18 cellular contexts compared by ENCODE assay signal in genomic region chr12:114903394-114903748, GRCh38.
DNase-seq lines count a peak whose midpoint lies in the region; ATAC-seq and TF ChIP-seq lines count a peak whose summit lies in the region.
"Had no signal": no experiment of that assay in that cellular context is flagged by ENCODE, and none has a peak within 500 bp of the region (broad histone marks: within the 10 kb centered on the region; RNA-seq: fewer than 3 reads in every experiment).

No MANE protein-coding gene starts in this region.

- no peak overlapping the region for H3K4me3 ChIP-seq in SJSA1
- peak overlapping the region; percentile 57 for H3K4me3 ChIP-seq in fibroblast of the aortic adventitia (ENCODE audit: low read depth, low read length)
- peak overlapping the region; percentile 34 for H3K4me3 ChIP-seq in skeletal muscle satellite cell (ENCODE audit: low read length)
- H3K4me3 ChIP-seq: cardiac muscle cell, left ventricle myocardium inferior, pancreas, skin epidermis, thoracic aorta had no signal

- DNase-seq in EH (ENCODE audit: low read depth) (peak; percentile 77), SJSA1 (ENCODE audit: low read depth in 1 of 2, low spot score in 2 of 2) (peak in 1 of 2 experiments; percentile 19), fibroblast of the aortic adventitia (ENCODE audit: low read depth) (no peak), NCI-H2227 (lab: John Stamatoyannopoulos, UW; ENCODE audit: unreplicated experiment) (no peak)
- DNase-seq in stimulated activated naive CD4-positive, alpha-beta T cell treated with Interleukin-2 at 50 U/mL for 16 hours (lab: John Stamatoyannopoulos, UW): no peak
- DNase-seq: activated CD4-positive, alpha-beta memory T cell treated with anti-CD3 and anti-CD28 coated beads for 36 hours; activated T-cell treated with anti-CD3 and anti-CD28 coated beads, Interleukin-2, amount 50 U/mL, for 72 hours; left ventricle myocardium inferior; NCI-H1694 treated with DMSO at 0.1 percent for 48 hours; pancreas; stimulated activated CD4-positive, alpha-beta T cell treated with anti-CD3 and anti-CD28 coated beads, Interleukin-4, amount 100 ng/mL, for 24 hours; T-cell had no signal

- H3K4me2 ChIP-seq in skeletal muscle satellite cell (ENCODE audit: low read length): peak overlapping the region; percentile 63

- no peaks in the 10 kb centered on the region for H3K36me3 ChIP-seq in SJSA1
- no peaks in the 10 kb centered on the region for H3K36me3 ChIP-seq in skeletal muscle satellite cell (ENCODE audit: insufficient read depth, low read length)
- H3K36me3 ChIP-seq: cardiac muscle cell, left ventricle myocardium inferior, pancreas, thoracic aorta had no signal

- ATAC-seq in HG02678 (IDR thresholded peaks at IDR 0.05; ENCODE audit: unreplicated experiment): no peak
- ATAC-seq: activated T-cell treated with anti-CD3 and anti-CD28 coated beads, Interleukin-2, amount 50 U/mL, for 72 hours; pancreas; T-cell had no signal

- peak overlapping the region; percentile 60 for H3K9ac ChIP-seq in skeletal muscle satellite cell (ENCODE audit: low read depth, low read length)

- H3K4me1 ChIP-seq in SJSA1 (replicated peaks) (peaks cover 18% of the 10 kb centered on the region), skeletal muscle satellite cell (ENCODE audit: control insufficient read depth, insufficient read depth, low read length) (peaks cover 24% of the 10 kb centered on the region)
- H3K4me1 ChIP-seq: left ventricle myocardium inferior, pancreas had no signal

- peak overlapping the region; percentile 21 for H3K27ac ChIP-seq in SJSA1
- H3K27ac ChIP-seq: C4-2B, cardiac muscle cell, left ventricle myocardium inferior, pancreas, skin epidermis, thoracic aorta had no signal

- no peak for TF ChIP-seq CTCF in fibroblast of the aortic adventitia (IDR thresholded peaks at IDR 0.05; ENCODE audit: insufficient read depth, low read length)

- H3K9me3 ChIP-seq in SJSA1 (replicated peaks) (no peaks in the 10 kb centered on the region), skeletal muscle satellite cell (replicated peaks; ENCODE audit: low read length) (no peaks in the 10 kb centered on the region)
- H3K9me3 ChIP-seq: pancreas, thoracic aorta had no signal

- no peaks in the 10 kb centered on the region for H3K27me3 ChIP-seq in SJSA1 (replicated peaks)
- H3K27me3 ChIP-seq in skeletal muscle satellite cell (ENCODE audit: control insufficient read depth, insufficient read depth, low read length): no peaks in the 10 kb centered on the region
- H3K27me3 ChIP-seq: cardiac muscle cell had no signal
